Comparison of ENCODE assay signal across 26 cellular contexts in the genomic region with DNA sequence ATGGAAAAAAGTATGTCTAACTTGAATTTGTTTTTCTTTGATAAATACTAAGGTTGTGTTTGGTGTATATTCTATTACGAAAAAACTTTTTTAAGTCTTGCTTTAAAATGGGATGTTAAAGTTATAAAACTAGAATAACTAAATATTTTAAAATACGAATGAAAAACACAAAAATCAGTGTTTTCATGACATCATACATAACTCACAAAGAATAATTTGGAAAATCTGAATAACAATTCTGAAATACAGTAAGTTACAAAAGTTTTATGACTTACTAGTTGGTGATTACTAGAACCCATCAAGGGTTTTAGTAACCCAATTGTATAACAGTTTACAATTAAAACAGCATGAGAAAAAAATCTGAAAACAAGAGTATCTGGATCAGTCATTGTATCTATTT.
"Had no signal": no experiment of that assay in that cellular context is flagged by ENCODE, and none has a peak within 500 bp of the region (broad histone marks: within the 10 kb centered on the region; RNA-seq: fewer than 3 reads in every experiment).

No MANE protein-coding gene starts in this region.

- ATAC-seq: mucosa of descending colon; naive thymus-derived CD4-positive, alpha-beta T cell; natural killer cell treated with Interleukin-12 subunit alpha and Interleukin-12 subunit beta and Interleukin-15 and Interleukin-18, amount 100 ng/mL, for 72 hours; right cardiac atrium; stimulated activated memory B cell treated with anti-CD40 and anti-IgM and Interleukin-4, amounts not matched to agents 10 μg/mL and 1 μg/mL and 100 μg/mL, for 72 hours; stimulated activated naive CD8-positive, alpha-beta T cell treated with anti-CD3 and anti-CD28 coated beads, Interleukin-15, Interleukin-2, amounts not matched to agents 100 U/mL and 50 U/mL, for 24 hours had no signal

- H3K4me1 ChIP-seq: left ventricle myocardium inferior, prostate gland, sigmoid colon, stomach, testis, thyroid gland, transverse colon, upper lobe of left lung, vagina had no signal

- H3K9me3 ChIP-seq: left ventricle myocardium inferior, mucosa of descending colon, ovary, prostate gland, sigmoid colon, stomach, testis, thyroid gland, transverse colon, upper lobe of left lung, vagina had no signal

- H3K4me3 ChIP-seq: hepatocyte, left ventricle myocardium inferior, lung, mucosa of descending colon, ovary, prostate gland, sigmoid colon, smooth muscle cell, stomach, testis, thyroid gland, transverse colon, upper lobe of left lung, vagina had no signal

- DNase-seq: left ventricle myocardium inferior; midbrain; mucosa of descending colon; naive thymus-derived CD4-positive, alpha-beta T cell; ovary; posterior cingulate gyrus; retina; right cardiac atrium; sigmoid colon; stimulated activated CD4-positive, alpha-beta T cell treated with anti-CD3 and anti-CD28 coated beads, Interleukin-1b, Interleukin-23, amount 100 ng/mL, for 48 hours; stimulated activated CD4-positive, alpha-beta T cell treated with anti-CD3 and anti-CD28 coated beads, Interleukin-2, amount 100 ng/mL, for 48 hours; stimulated activated CD4-positive, alpha-beta T cell treated with anti-CD3 and anti-CD28 coated beads, Interleukin-4, amount 100 ng/mL, for 4 hours; stimulated activated CD8-positive, alpha-beta memory T cell treated with anti-CD3 and anti-CD28 coated beads, Interleukin-4, amount 100 ng/mL, for 48 hours; stimulated activated naive CD8-positive, alpha-beta T cell treated with anti-CD3 and anti-CD28 coated beads, Interleukin-15, Interleukin-2, amounts not matched to agents 100 U/mL and 50 U/mL, for 24 hours; stomach; testis; thyroid gland; transverse colon; upper lobe of left lung had no signal

- H3K27me3 ChIP-seq: hepatocyte, ovary, sigmoid colon, stomach, testis, thyroid gland, transverse colon, upper lobe of left lung, vagina had no signal

- H3K36me3 ChIP-seq: left ventricle myocardium inferior, ovary, prostate gland, sigmoid colon, thyroid gland, upper lobe of left lung, vagina had no signal

- H3K27ac ChIP-seq: hepatocyte, left ventricle myocardium inferior, ovary, prostate gland, sigmoid colon, stomach, testis, thyroid gland, transverse colon, upper lobe of left lung, vagina had no signal
